30 cellular contexts compared by ENCODE assay signal in the genomic region with DNA sequence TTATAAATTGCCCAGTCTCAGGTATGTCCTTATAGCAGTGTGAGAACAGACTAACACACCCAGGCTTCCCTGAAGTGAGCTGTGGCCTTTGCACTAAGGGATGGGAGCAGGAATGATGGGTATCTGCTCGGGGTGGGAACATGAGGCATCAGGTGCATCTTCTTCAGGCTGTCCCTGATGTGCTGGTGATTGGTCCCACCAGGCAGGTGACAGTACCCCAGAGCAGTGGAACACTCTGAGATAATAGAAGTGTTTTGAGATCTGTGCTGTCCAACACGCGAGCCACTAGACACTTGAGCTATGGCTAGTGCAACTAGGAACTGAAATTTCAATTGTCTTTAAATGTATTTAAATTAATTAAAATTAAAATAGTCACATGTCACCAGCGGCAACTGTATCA. TPM values are rescaled to one million over a fixed set of nuclear protein-coding genes. Genes with fewer than 3 reads are reported as not detected.
"Had no signal": no experiment of that assay in that cellular context is flagged by ENCODE, and none has a peak within 500 bp of the region (broad histone marks: within the 10 kb centered on the region; RNA-seq: fewer than 3 reads in every experiment).

No MANE protein-coding gene starts in this region.

- DNase-seq: naive thymus-derived CD4-positive, alpha-beta T cell; natural killer cell; nucleus accumbens; ovary; posterior cingulate gyrus; psoas muscle; right cardiac atrium; right lobe of liver; sigmoid colon; small intestine; stimulated activated CD4-positive, alpha-beta T cell treated with anti-CD3 and anti-CD28 coated beads, Interleukin-15, amount 100 ng/mL, for 24 hours; stimulated activated CD4-positive, alpha-beta T cell treated with anti-CD3 and anti-CD28 coated beads, Interleukin-2, amount 100 ng/mL, for 24 hours; stimulated activated CD4-positive, alpha-beta T cell treated with anti-CD3 and anti-CD28 coated beads, Interleukin-2, amount 100 ng/mL, for 48 hours; stimulated activated CD4-positive, alpha-beta T cell treated with anti-CD3 and anti-CD28 coated beads, Interleukin-4, amount 100 ng/mL, for 24 hours; stimulated activated naive B cell treated with anti-CD40 and anti-IgM and Interleukin-4, amounts not matched to agents 10 μg/mL and 1 μg/mL and 100 μg/mL, for 72 hours; stimulated activated naive CD4-positive, alpha-beta T cell treated with Interleukin-2 at 50 U/mL for 16 hours; stomach; thyroid gland; upper lobe of left lung had no signal

- H3K27ac ChIP-seq: neural progenitor cell, neutrophil, ovary, parathyroid adenoma, psoas muscle, right lobe of liver, sigmoid colon, stomach, thoracic aorta, thyroid gland, tibial nerve, upper lobe of left lung, vagina had no signal

- H3K9me3 Mint-ChIP-seq: natural killer cell; neural progenitor cell; stimulated activated effector memory CD8-positive, alpha-beta T cell treated with anti-CD3 and anti-CD28 coated beads, Interleukin-12 subunit alpha, Interleukin-12 subunit beta, amount 100 ng/mL, for 72 hours; stimulated activated naive CD8-positive, alpha-beta T cell treated with anti-CD3 and anti-CD28 coated beads, Interleukin-15, Interleukin-2, amounts not matched to agents 100 ng/mL and 50 ng/mL, for 24 hours had no signal

- H3K9ac ChIP-seq: neural progenitor cell, parathyroid adenoma had no signal

- H3K36me3 ChIP-seq: neural progenitor cell, neutrophil, ovary, right lobe of liver, sigmoid colon, stomach, thoracic aorta, thyroid gland, tibial nerve, upper lobe of left lung, vagina had no signal

- H3K27me3 ChIP-seq: neural progenitor cell, ovary, right lobe of liver, thyroid gland, tibial nerve, upper lobe of left lung, vagina had no signal

- H3K4me1 Mint-ChIP-seq: natural killer cell, neural progenitor cell had no signal

- H3K4me3 ChIP-seq: neural progenitor cell, ovary, psoas muscle, right lobe of liver, sigmoid colon, stomach, thoracic aorta, thyroid gland, tibial nerve, upper lobe of left lung, vagina had no signal

- H3K4me3 Mint-ChIP-seq: naive thymus-derived CD4-positive, alpha-beta T cell; natural killer cell; nephron; neural progenitor cell; stimulated activated effector memory CD8-positive, alpha-beta T cell treated with anti-CD3 and anti-CD28 coated beads, Interleukin-12 subunit alpha, Interleukin-12 subunit beta, amount 100 ng/mL, for 72 hours; stimulated activated naive B cell treated with anti-CD40 and anti-IgM and Interleukin-4, amounts not matched to agents 10 μg/mL and 1 μg/mL and 100 μg/mL, for 72 hours; stimulated activated naive CD8-positive, alpha-beta T cell treated with anti-CD3 and anti-CD28 coated beads, Interleukin-15, Interleukin-2, amounts not matched to agents 100 ng/mL and 50 ng/mL, for 24 hours had no signal

- H3K36me3 Mint-ChIP-seq: natural killer cell; neural progenitor cell; stimulated activated effector memory CD8-positive, alpha-beta T cell treated with anti-CD3 and anti-CD28 coated beads, Interleukin-12 subunit alpha, Interleukin-12 subunit beta, amount 100 ng/mL, for 72 hours had no signal

- H3K4me1 ChIP-seq: neural progenitor cell, parathyroid adenoma, psoas muscle, right lobe of liver, sigmoid colon, stomach, thyroid gland, tibial nerve, upper lobe of left lung, vagina had no signal

- H3K9me3 ChIP-seq: neutrophil, ovary, psoas muscle, right lobe of liver, sigmoid colon, stomach, thoracic aorta, thyroid gland, tibial nerve, upper lobe of left lung, vagina had no signal

- H3K27ac Mint-ChIP-seq: naive thymus-derived CD4-positive, alpha-beta T cell; natural killer cell; nephron; neural progenitor cell; progenitor cell of endocrine pancreas; stimulated activated effector memory CD8-positive, alpha-beta T cell treated with anti-CD3 and anti-CD28 coated beads, Interleukin-12 subunit alpha, Interleukin-12 subunit beta, amount 100 ng/mL, for 72 hours; stimulated activated naive B cell treated with anti-CD40 and anti-IgM and Interleukin-4, amounts not matched to agents 10 μg/mL and 1 μg/mL and 100 μg/mL, for 72 hours; stimulated activated naive CD8-positive, alpha-beta T cell treated with anti-CD3 and anti-CD28 coated beads, Interleukin-15, Interleukin-2, amounts not matched to agents 100 ng/mL and 50 ng/mL, for 24 hours had no signal

RNA-seq across cellular contexts. Expression of gene UBE2QL1, which starts 57.5 kb away (rescaled TPM):
- total RNA-seq: natural killer cell, renal cortical epithelial cell had no signal
- polyA plus RNA-seq: naive thymus-derived CD4-positive, alpha-beta T cell had no signal
